Comparison of ENCODE assay signal across 24 cellular contexts in the genomic region with DNA sequence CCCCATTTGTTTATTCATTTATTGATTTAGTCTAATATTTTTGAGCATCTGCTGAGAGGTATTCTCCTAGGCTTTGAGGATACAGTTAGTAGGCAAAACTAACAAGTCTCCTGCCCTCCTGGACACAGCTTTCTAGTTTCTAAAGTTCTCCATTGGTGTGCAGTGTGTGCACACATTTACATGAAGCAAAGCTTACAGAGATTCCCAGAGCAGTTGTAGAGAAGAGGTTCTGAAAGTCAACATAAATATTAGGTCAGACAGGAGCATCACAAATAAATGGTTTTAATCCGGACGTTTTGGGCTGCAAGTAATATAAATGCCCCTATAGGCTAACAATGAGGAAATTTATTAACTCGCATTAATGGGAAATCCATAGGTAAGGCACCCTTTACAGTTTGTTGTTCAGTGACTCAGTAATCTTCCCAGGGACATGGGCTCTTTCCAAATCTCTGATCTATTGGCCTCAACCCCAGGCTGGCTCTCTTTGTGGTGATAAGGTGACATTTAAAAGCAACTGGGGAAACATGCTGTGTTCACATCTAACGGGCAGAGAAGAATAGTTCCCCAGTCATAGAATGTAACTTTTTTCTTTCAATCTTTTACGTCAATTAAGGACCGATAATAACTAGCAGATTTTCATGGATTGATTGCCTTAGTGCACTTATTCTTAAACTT.
"Had no signal": no experiment of that assay in that cellular context is flagged by ENCODE, and none has a peak within 500 bp of the region (broad histone marks: within the 10 kb centered on the region; RNA-seq: fewer than 3 reads in every experiment).

No MANE protein-coding gene starts in this region.

- H3K27me3 ChIP-seq: ascending aorta, Peyer's patch had no signal

- H3K9me3 ChIP-seq: ascending aorta, Peyer's patch had no signal

- ATAC-seq: activated T-helper 17 cell treated with anti-CD3 and anti-CD28 coated beads, Interleukin-2, amount 50 U/mL, for 72 hours; K562; T-helper 17 cell; WTC11 had no signal

- H3K27ac ChIP-seq: ascending aorta, Peyer's patch, RWPE1 had no signal

- H3K4me1 ChIP-seq: ascending aorta, Peyer's patch had no signal

- DNase-seq: activated CD4-positive, alpha-beta memory T cell treated with anti-CD3 and anti-CD28 coated beads for 36 hours; activated CD4-positive, alpha-beta T cell treated with anti-CD3 and anti-CD28 coated beads, Interleukin-2, amount 10 ng/mL, durations not matched to agents 24 days and 14 days; activated CD4-positive, CD25-positive, alpha-beta regulatory T cell treated with anti-CD3 and anti-CD28 coated beads, Interleukin-2, amount 50 U/mL, for 72 hours; activated gamma-delta T cell; activated naive CD4-positive, alpha-beta T cell treated with anti-CD3 and anti-CD28 coated beads for 36 hours; activated T-cell treated with anti-CD3 and anti-CD28 coated beads for 4 hours; activated T-cell treated with anti-CD3 and anti-CD28 coated beads, Interleukin-2, amount 50 U/mL, for 48 hours; amniotic stem cell; Karpas-422; NCI-H1105 treated with DMSO at 0.1 percent for 48 hours; NCI-H1436 treated with DMSO at 0.1 percent for 48 hours; NCI-H187; NCI-H2081; NCI-H510A treated with DMSO at 0.1 percent for 48 hours; NCI-H69; Peyer's patch; SHP77 treated with DMSO at 0.1 percent for 48 hours; T-helper 17 cell; T-helper 9 cell had no signal

- H3K36me3 ChIP-seq: ascending aorta, Peyer's patch had no signal

- H3K4me3 ChIP-seq: ascending aorta, K562, Peyer's patch had no signal
